11 cellular contexts compared by ENCODE assay signal in the genomic region with DNA sequence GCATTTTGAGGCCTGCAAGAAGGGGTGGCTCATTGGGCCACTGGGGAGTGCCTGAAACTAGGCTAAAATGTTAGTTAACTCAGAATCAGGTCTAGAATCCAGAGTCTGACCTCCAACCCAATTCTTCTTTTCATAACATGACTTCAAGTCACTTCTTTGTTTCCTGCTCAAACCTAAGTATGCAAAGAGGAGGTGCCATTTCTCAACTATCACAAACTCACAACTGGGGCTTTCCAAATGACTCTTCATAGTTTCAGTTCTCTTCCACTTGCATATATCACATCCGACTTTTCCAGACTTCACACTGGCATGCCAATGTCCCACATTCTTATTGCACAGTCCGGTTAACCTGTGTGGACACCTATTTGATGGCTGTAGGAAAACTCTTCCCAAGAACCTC.
DNase-seq lines count a peak whose midpoint lies in the region; ATAC-seq and TF ChIP-seq lines count a peak whose summit lies in the region.
"Had no signal": no experiment of that assay in that cellular context is flagged by ENCODE, and none has a peak within 500 bp of the region (broad histone marks: within the 10 kb centered on the region; RNA-seq: fewer than 3 reads in every experiment).

No MANE protein-coding gene starts in this region.

- in situ Hi-C loops in HAP-1 (cut with MboI; ENCODE audit: low sequenced_read_pairs): loop anchor here (25.0 kb wide), 1 partner anchor 461 kb away; no protein-coding TSS in a partner anchor

- no peak overlapping the region for H3K27ac ChIP-seq in suprapubic skin

- H3K4me1 ChIP-seq in suprapubic skin (no peaks in the 10 kb centered on the region), HAP-1 (no peaks in the 10 kb centered on the region)

- no peak for TF ChIP-seq EP300 in suprapubic skin (IDR thresholded peaks at IDR 0.05)

- POLR2A ChIA-PET in GM10248 (lab: Yijun Ruan, JAX): no interaction called here

- H3K36me3 ChIP-seq in suprapubic skin (no peaks in the 10 kb centered on the region), HAP-1 (replicated peaks) (no peaks in the 10 kb centered on the region)

- WGBS in suprapubic skin: 73% methylated on average over 2 of the region's 2 CpGs

- H3K9me3 ChIP-seq in suprapubic skin: no peaks in the 10 kb centered on the region
- H3K9me3 ChIP-seq in HAP-1: no peaks in the 10 kb centered on the region

- DNase-seq in GM10248 (ENCODE audit: extremely low spot score): peak; percentile 24
- peak; percentile 8 for DNase-seq in GM19240 (ENCODE audit: insufficient read length, low spot score)
- DNase-seq in NCI-H524 (lab: John Stamatoyannopoulos, UW): no peak
- DNase-seq in dermis blood vessel endothelial cell: no peak
- DNase-seq in suprapubic skin (ENCODE audit: low spot score in 2 of 2): no peak
- DNase-seq in HAP-1 (ENCODE audit: low spot score in 2 of 2): no peak
- DNase-seq: stimulated activated naive CD8-positive, alpha-beta T cell treated with anti-CD3 and anti-CD28 coated beads, Interleukin-15, amount 100 ng/mL, for 72 hours had no signal

- TF ChIP-seq POLR2A in suprapubic skin (IDR thresholded peaks at IDR 0.05): no peak

- TF ChIP-seq CTCF in GM10248 (IDR thresholded peaks at IDR 0.05; ENCODE audit: control extremely low read depth, extremely low read depth, low read depth, missing control alignments) (no peak), suprapubic skin (IDR thresholded peaks at IDR 0.05) (no peak)

- H3K4me3 ChIP-seq in suprapubic skin (no peak overlapping the region), HAP-1 (no peak overlapping the region)
- H3K4me3 ChIP-seq: K562, smooth muscle cell had no signal

- H3K27me3 ChIP-seq in suprapubic skin: no peaks in the 10 kb centered on the region
- no peaks in the 10 kb centered on the region for H3K27me3 ChIP-seq in HAP-1 (ENCODE audit: low read depth)

- CTCF ChIA-PET in GM10248 (lab: Yijun Ruan, JAX): no interaction called here

- ATAC-seq in HG02763 (IDR thresholded peaks at IDR 0.05; ENCODE audit: unreplicated experiment) (peak; percentile 86), HG03558 (IDR thresholded peaks at IDR 0.05; ENCODE audit: extremely low read depth, unreplicated experiment) (peak; percentile 88)
- ATAC-seq: K562; stimulated activated naive CD8-positive, alpha-beta T cell treated with anti-CD3 and anti-CD28 coated beads, Interleukin-15, amount 100 ng/mL, for 72 hours had no signal

Comparison
In these comparisons a context has a peak if more than half of its experiments do, and no peak if none do; other contexts are left out.
1. DNase-seq: peak in GM10248 (single experiment) and GM19240 (single experiment); none in NCI-H524 (0 of 2), dermis blood vessel endothelial cell (single experiment), suprapubic skin (0 of 2) and HAP-1 (0 of 2).